Comparison of ENCODE assay signal across 9 cellular contexts in the genomic region with DNA sequence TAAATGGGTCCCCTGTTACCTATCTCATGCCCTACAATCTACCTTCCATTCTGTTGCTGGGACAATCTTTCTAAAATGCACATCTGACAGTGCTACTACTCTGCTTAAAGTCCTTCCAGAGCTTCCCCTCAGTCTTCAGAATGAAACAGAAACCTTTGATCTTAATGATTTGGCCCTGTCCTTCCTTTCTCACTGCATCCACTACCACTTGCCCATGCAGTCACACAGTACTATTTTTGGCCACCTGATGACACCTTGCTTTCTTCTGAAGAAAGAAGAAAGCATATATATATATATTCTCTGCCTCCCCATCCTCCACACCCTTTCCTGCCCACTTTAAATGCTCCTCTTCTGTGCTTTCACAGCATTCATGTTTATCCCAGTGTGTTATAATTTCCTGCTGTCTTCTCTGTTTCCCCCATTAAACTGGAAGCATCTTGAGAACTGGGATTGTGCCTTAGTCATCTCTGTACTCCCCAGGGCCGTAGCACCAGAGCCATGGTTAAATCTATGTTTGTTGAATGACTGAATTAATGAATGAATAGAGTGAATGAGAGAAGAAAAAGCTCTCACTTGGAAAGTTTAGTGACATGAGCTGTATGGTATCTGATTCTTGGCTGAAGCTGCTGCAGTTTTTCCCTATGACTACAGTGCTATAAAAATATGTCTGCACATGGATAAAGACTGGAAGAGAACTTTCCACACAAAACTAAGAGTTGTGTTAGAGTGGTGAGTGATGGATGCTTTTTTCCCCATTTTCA. TPM values are rescaled to one million over a fixed set of nuclear protein-coding genes. Genes with fewer than 3 reads are reported as not detected.
DNase-seq lines count a peak whose midpoint lies in the region; ATAC-seq, FAIRE-seq and TF ChIP-seq lines count a peak whose summit lies in the region.
"Had no signal": no experiment of that assay in that cellular context is flagged by ENCODE, and none has a peak within 500 bp of the region (broad histone marks: within the 10 kb centered on the region; RNA-seq: fewer than 3 reads in every experiment).

No MANE protein-coding gene starts in this region.

- WGBS in GM12878 (ENCODE audit: insufficient coverage, insufficient replicate concordance, low lambda C conversion rate, missing lambda C conversion rate): 0% methylated on average over 1 of the region's 1 CpG

- no TSS peak for BruUV-seq in GM12878 (replicated peaks; lab: Mats Ljungman, UMichigan)

- H3K9me3 Mint-ChIP-seq in osteocyte (ENCODE audit: unreplicated experiment): no peaks in the 10 kb centered on the region

- H3K36me3 ChIP-seq in GM06990 (ENCODE audit: control insufficient read depth, insufficient read depth, low read length): no peaks in the 10 kb centered on the region
- no peaks in the 10 kb centered on the region for H3K36me3 ChIP-seq in GM12878 (ENCODE audit: control insufficient read depth in 2 of 2, insufficient read depth in 2 of 2, low read length in 1 of 2)
- H3K36me3 ChIP-seq in left lung: no peaks in the 10 kb centered on the region

- H3K4me3 ChIP-seq in GM06990 (replicated peaks; ENCODE audit: low read depth, low read length): no peak overlapping the region
- no peak overlapping the region for H3K4me3 ChIP-seq in GM12878
- no peak overlapping the region for H3K4me3 ChIP-seq in left lung

- no peak for TF ChIP-seq POLR2A in GM12878 (IDR thresholded peaks at IDR 0.05; ENCODE audit: low read depth, low read length)

- no peaks in the 10 kb centered on the region for H3K79me2 ChIP-seq in GM12878 (ENCODE audit: control insufficient read depth, insufficient read depth, low read length)

- POLR2A ChIA-PET in GM12878 (lab: Charles Lee): interaction anchor here (0.6 kb wide), 1 partner anchor 28 kb away, joined by 4 read pairs; no protein-coding TSS in a partner anchor

- no peak for TF ChIP-seq EP300 in GM12878 (IDR thresholded peaks at IDR 0.05; ENCODE audit: borderline replicate concordance in 1 of 2, control insufficient read depth in 1 of 2, low read depth in 2 of 2, low read length in 2 of 2)

- in situ Hi-C loops in GM12878 (cut with MboI): no loop called here

- SMC1A ChIA-PET in GM12878 (lab: Charles Lee; ENCODE audit: uncharacterized antibody, unreplicated experiment): interaction anchor here (0.7 to 18.9 kb wide), 6 partner anchors 10 to 434 kb away, joined by 3 to 289 read pairs (median 4); no protein-coding TSS in a partner anchor

- H3K9me3 ChIP-seq in GM12878 (replicated peaks; ENCODE audit: control insufficient read depth, insufficient read depth, low read length) (no peaks in the 10 kb centered on the region), left lung (no peaks in the 10 kb centered on the region)

- H3K4me1 ChIP-seq in GM12878 (ENCODE audit: control insufficient read depth, insufficient read depth, low read length): peaks cover 5% of the 10 kb centered on the region
- no peaks in the 10 kb centered on the region for H3K4me1 ChIP-seq in left lung

- intact Hi-C loops in GM12878 (cut with micrococcal nuclease; ENCODE audit: unreplicated experiment) (loop anchor here (5.0 kb wide), 2 partner anchors 98 to 503 kb away; partner anchors contain the start of gene AMMECR1), left lung (cut with DNase I) (loop anchor here (5.0 to 10.0 kb wide), 2 partner anchors 253 to 260 kb away; no protein-coding TSS in a partner anchor)

- RAD21 ChIA-PET in GM12878 (lab: Charles Lee; ENCODE audit: unreplicated experiment): interaction anchor here (0.6 to 9.3 kb wide), 4 partner anchors 9 to 268 kb away, joined by 3 to 130 read pairs (median 6); no protein-coding TSS in a partner anchor

- DNase-seq in GM06990 (ENCODE audit: extremely low read depth, insufficient read length) (peak; percentile 18), GM20000 (ENCODE audit: low spot score) (peak; percentile 4), GM12878 (ENCODE audit: low read depth, low spot score) (peak; percentile 15), left lung (no peak), osteocyte (ENCODE audit: extremely low spot score, unreplicated experiment) (no peak), NCI-H82 (lab: John Stamatoyannopoulos, UW) (no peak), NOMO-1 treated with DMSO at 0.1 percent for 48 hours (lab: John Stamatoyannopoulos, UW; ENCODE audit: unreplicated experiment) (no peak)
- DNase-seq: NK-92 treated with Interleukin-12 subunit alpha and Interleukin-12 subunit beta, amount 100 ng/mL, for 24 hours had no signal

- no peak for FAIRE-seq in GM12878 (lab: Jason Lieb, UNC)

- no peak for TF ChIP-seq RAD21 in GM12878 (IDR thresholded peaks at IDR 0.05; ENCODE audit: insufficient read depth, low read depth, low read length)

- peak overlapping the region; percentile 49; the same call in 1 of the 2 replicates for H3K4me2 ChIP-seq in GM12878 (ENCODE audit: control insufficient read depth, insufficient read depth)

- peaks cover 2% of the 10 kb centered on the region for H3K27me3 Mint-ChIP-seq in osteocyte (ENCODE audit: unreplicated experiment)

- H3K4me3 Mint-ChIP-seq in osteocyte (ENCODE audit: unreplicated experiment): no peak overlapping the region

- peaks cover 26% of the 10 kb centered on the region for H3K4me1 Mint-ChIP-seq in osteocyte (ENCODE audit: unreplicated experiment)

- H2AFZ ChIP-seq in GM12878 (ENCODE audit: control insufficient read depth, low read depth, low read length): no peak overlapping the region

- no peaks in the 10 kb centered on the region for H4K20me1 ChIP-seq in GM12878 (ENCODE audit: control insufficient read depth, insufficient read depth)

- ATAC-seq in HG03103 (IDR thresholded peaks at IDR 0.05; ENCODE audit: low read depth, unreplicated experiment) (peak; percentile 83), GM12878 (peak; percentile 73), left lung (no peak)

- TF ChIP-seq CTCF in GM06990 (IDR thresholded peaks at IDR 0.05; ENCODE audit: insufficient read depth, low read length, poor library complexity, severe bottlenecking) (no peak), GM20000 (IDR thresholded peaks at IDR 0.05; ENCODE audit: extremely low read depth, missing control alignments) (no peak), GM12878 (IDR thresholded peaks at IDR 0.05 in 2 of 3, conservative IDR thresholded peaks at IDR 0.05 in 1 of 3; ENCODE audit: control insufficient read depth in 2 of 3, extremely low read depth in 1 of 3, insufficient read depth in 1 of 3, low read depth in 3 of 3, low read length in 3 of 3) (no peak), left lung (IDR thresholded peaks at IDR 0.05) (no peak), osteocyte (IDR thresholded peaks at IDR 0.05) (no peak)

- no peak overlapping the region for H3K27ac Mint-ChIP-seq in osteocyte (ENCODE audit: unreplicated experiment)

- no peak overlapping the region for H3K27ac ChIP-seq in GM12878 (ENCODE audit: control insufficient read depth, insufficient read depth)
- peak overlapping the region in 1 of 2 donors; percentile 8 for H3K27ac ChIP-seq in left lung

- H3K36me3 Mint-ChIP-seq in osteocyte (ENCODE audit: unreplicated experiment): no peaks in the 10 kb centered on the region

- H3K9ac ChIP-seq in GM12878 (ENCODE audit: control insufficient read depth, insufficient read depth, low read length): no peak overlapping the region

- H3K27me3 ChIP-seq in GM06990 (replicated peaks; ENCODE audit: control insufficient read depth, insufficient read depth, low read length) (no peaks in the 10 kb centered on the region; the same call in 1 of the 2 replicates), GM12878 (replicated peaks in 1 of 2; ENCODE audit: control insufficient read depth in 2 of 2, insufficient read depth in 2 of 2, low read length in 1 of 2) (no peaks in the 10 kb centered on the region), left lung (peaks cover 0 to 8% of the 10 kb centered on the region in 2 donors)

- CTCF ChIA-PET in GM12878 (lab: Yijun Ruan, JAX): interaction anchor here (0.6 to 23.1 kb wide), 6 partner anchors 10 to 299 kb away, joined by 4 to 792 read pairs (median 21); no protein-coding TSS in a partner anchor

TF ChIP-seq in GM12878, 131 proteins besides CTCF, POLR2A, EP300 and RAD21 (continues in another document):
- TF ChIP-seq USF1 (IDR thresholded peaks at IDR 0.05; ENCODE audit: borderline replicate concordance, extremely low read length, insufficient read depth, low read depth, low read length) (no peak), NFXL1 (IDR thresholded peaks at IDR 0.05; ENCODE audit: borderline replicate concordance) (no peak), IKZF1 (conservative IDR thresholded peaks at IDR 0.05) (no peak), NFIC (IDR thresholded peaks at IDR 0.05; ENCODE audit: low read depth, low read length) (no peak)

RNA-seq across cellular contexts. Expression of gene RTL9, which starts 56.2 kb away (rescaled TPM):
- total RNA-seq in GM12878 (2013; cell fraction: nucleolus; rRNA removed): 0.15 TPM in 1 of 2 replicates, not detected in the other
- total RNA-seq in GM12878 (2014; rRNA removed) (0.11 and 0.23 TPM in 2 replicates), GM12878 (2014; rRNA removed; fragmentation: Illumina TruSeq; extraction: Trizol) (0.09 and 0.23 TPM in 2 replicates), GM12878 (2021) (0.19 and 0.21 TPM in 2 replicates), left lung (under 1 TPM; 0.24 to 0.70 TPM), osteocyte (0.05 TPM in 1 of 2 replicates, not detected in the other)
- 0.38 TPM for polyA plus RNA-seq in GM12878 (2011; ENCODE audit: low read depth)
- polyA plus RNA-seq in GM12878 (2011; rRNA removed) (0.05 TPM in 1 of 2 replicates, not detected in the other), GM12878 (2014; fragmentation: Illumina TruSeq; extraction: Trizol) (0.25 and 0.26 TPM in 2 replicates), GM12878 (2014; fragmentation: Nextera tagmentation; extraction: Ambion mirVana) (under 1 TPM; 0.05 to 0.07 TPM), GM12878 (2014; rRNA removed) (0.05 and 0.13 TPM in 2 replicates), GM12878 (2016; fragmentation: Nextera tagmentation; extraction: Ambion mirVana) (1 to 10 TPM in 1 of 2 experiments, under 1 TPM in 1; 0.24 to 1.2 TPM)
- polyA plus RNA-seq in GM12878 (2011; cell fraction: cytosol; rRNA removed): 0.08 and 0.09 TPM in 2 replicates
- polyA plus RNA-seq in GM12878 (2011; cell fraction: nucleus; rRNA removed): 0.06 and 0.12 TPM in 2 replicates
- polyA plus RNA-seq in GM12878 (2012): 0.27 and 0.44 TPM in 2 replicates
- polyA minus RNA-seq in GM12878 (2011; rRNA and poly(A)+ RNA removed): 0.05 and 0.07 TPM in 2 replicates
- not detected in 2 replicates for polyA minus RNA-seq in GM12878 (2011; cell fraction: cytosol; rRNA and poly(A)+ RNA removed)
- not detected in 2 replicates for polyA minus RNA-seq in GM12878 (2011; cell fraction: nucleus; rRNA and poly(A)+ RNA removed)

Comparison
In these comparisons a context has a peak if more than half of its experiments do, and no peak if none do; other contexts are left out.
1. DNase-seq: peak in GM06990 (single experiment), GM20000 (single experiment) and GM12878 (single experiment); none in left lung (0 of 2), osteocyte (single experiment), NCI-H82 (single experiment) and NOMO-1 treated with DMSO at 0.1 percent for 48 hours (single experiment).